Comparison of ENCODE assay signal across 8 cellular contexts in the genomic region with DNA sequence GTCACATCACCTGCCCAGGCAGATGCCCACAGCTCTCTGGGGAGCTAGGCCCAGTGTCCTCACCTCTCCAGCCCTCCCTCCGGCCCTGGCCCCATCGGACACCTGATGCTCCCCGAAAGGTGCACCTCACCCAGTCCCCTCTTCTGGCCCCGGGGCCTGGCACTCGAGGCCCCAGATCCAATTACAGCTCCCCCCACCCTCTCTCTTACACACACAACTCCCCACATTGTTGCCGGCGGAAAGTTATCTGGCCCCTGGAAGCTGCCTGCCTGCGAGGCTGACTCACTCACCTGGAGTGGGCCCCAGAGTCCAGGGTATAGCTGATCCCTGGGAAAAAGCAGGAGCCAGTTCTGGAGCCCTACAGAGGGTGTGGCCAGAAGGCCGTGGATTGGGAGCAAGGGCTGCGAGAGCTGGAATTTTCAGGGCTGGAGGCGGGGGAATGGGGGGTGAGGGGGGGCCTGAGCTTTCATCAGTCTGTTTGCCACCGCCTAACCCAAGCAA. TPM values are rescaled to one million over a fixed set of nuclear protein-coding genes. Genes with fewer than 3 reads are reported as not detected.
DNase-seq lines count a peak whose midpoint lies in the region; TF ChIP-seq lines count a peak whose summit lies in the region.
"Had no signal": no experiment of that assay in that cellular context is flagged by ENCODE, and none has a peak within 500 bp of the region (broad histone marks: within the 10 kb centered on the region; RNA-seq: fewer than 3 reads in every experiment).

No MANE protein-coding gene starts in this region.

- no peak for TF ChIP-seq POLR2A in ovary (IDR thresholded peaks at IDR 0.05)

- peak; percentile 72 for DNase-seq in 8988T
- DNase-seq in M059J (ENCODE audit: low read depth), result peak; percentile 87
- DNase-seq in glomerular visceral epithelial cell (ENCODE audit: extremely low spot score), result peak; percentile 29
- no peak for DNase-seq in activated CD4-positive, alpha-beta T cell treated with anti-CD3 and anti-CD28 coated beads for 4 hours
- no peak for DNase-seq in stimulated activated CD4-positive, alpha-beta T cell treated with anti-CD3 and anti-CD28 coated beads, Interleukin-15, amount 100 ng/mL, for 24 hours
- DNase-seq in ovary, result no peak
- DNase-seq: left ventricle myocardium inferior, NCI-H2227 treated with DMSO at 0.1 percent for 48 hours had no signal

- TF ChIP-seq EP300 in ovary (IDR thresholded peaks at IDR 0.05), result no peak

- no peaks in the 10 kb centered on the region for H3K36me3 ChIP-seq in ovary

- H3K27ac ChIP-seq in ovary, result no peak overlapping the region

- intact Hi-C loops in ovary (cut with DNase I), result loop anchor here in 2 of 4 donors (5.0 to 10.0 kb wide), 4 partner anchors 62 to 1376 kb away; no protein-coding TSS in a partner anchor

- H3K4me1 ChIP-seq in ovary (ENCODE audit: insufficient read depth), result peaks cover 6% of the 10 kb centered on the region

- no peaks in the 10 kb centered on the region for H3K9me3 ChIP-seq in ovary
- H3K9me3 ChIP-seq: left ventricle myocardium inferior had no signal

- H3K4me3 ChIP-seq in ovary, result no peak overlapping the region

- 62 to 73% (median 64%) methylated on average over 12 of the region's 12 CpGs for WGBS in ovary, 3 donors

- no peak for TF ChIP-seq CTCF in ovary (IDR thresholded peaks at IDR 0.05)

- no peaks in the 10 kb centered on the region for H3K27me3 ChIP-seq in ovary

RNA-seq across cellular contexts. Expression of gene FBXO2, which starts 1.1 kb away (rescaled TPM):
- total RNA-seq in M059J (2014; rRNA removed; shearing (Covaris generic)), result 2.7 and 7.5 TPM in 2 replicates
- total RNA-seq in ovary, result 10 to 100 TPM in 1 of 7 donors, 1 to 10 TPM in 6; 1.3 to 17.6 (median 3.1) TPM
- polyA plus RNA-seq in ovary, result 1 to 10 TPM in 1 of 2 donors, under 1 TPM in 1; 0.50 to 1.5 TPM

RNA-seq across cellular contexts. Expression of gene FBXO44, which starts 1.5 kb away (rescaled TPM):
- 7.5 and 13.3 TPM in 2 replicates for total RNA-seq in M059J (2014; rRNA removed; shearing (Covaris generic))
- 10 to 100 TPM; 15.0 to 20.8 (median 17.5) TPM for total RNA-seq in ovary
- 10 to 100 TPM in 1 of 2 donors, 1 to 10 TPM in 1; 4.2 to 20.8 TPM for polyA plus RNA-seq in ovary

RNA-seq across cellular contexts. Expression of gene FBXO6, which starts 10.8 kb away (rescaled TPM):
- 11.0 and 12.2 TPM in 2 replicates for total RNA-seq in M059J (2014; rRNA removed; shearing (Covaris generic))
- 10 to 100 TPM in 1 of 7 donors, 1 to 10 TPM in 6; 5.2 to 11.8 (median 6.3) TPM for total RNA-seq in ovary
- 1 to 10 TPM; 3.0 to 7.3 TPM for polyA plus RNA-seq in ovary

RNA-seq across cellular contexts. Expression of gene MAD2L2, which starts 27.8 kb away (rescaled TPM):
- 129 and 141 TPM in 2 replicates for total RNA-seq in M059J (2014; rRNA removed; shearing (Covaris generic))
- 10 to 100 TPM; 21.1 to 35.9 (median 27.8) TPM for total RNA-seq in ovary
- 10 to 100 TPM; 13.0 to 34.6 TPM for polyA plus RNA-seq in ovary

RNA-seq across cellular contexts. Expression of gene DRAXIN, which starts 38.4 kb away (rescaled TPM):
- total RNA-seq in M059J (2014; rRNA removed; shearing (Covaris generic)), result 0.12 and 0.25 TPM in 2 replicates
- total RNA-seq in ovary, result under 1 TPM in 5 of 7 donors, not detected in 2; under 0.01 to 0.33 (median 0.05) TPM
- under 1 TPM; 0.01 to 0.12 TPM for polyA plus RNA-seq in ovary

Comparison
In these comparisons a context has a peak if more than half of its experiments do, and no peak if none do; other contexts are left out.
1. DNase-seq: peak in 8988T (single experiment), M059J (single experiment) and glomerular visceral epithelial cell (single experiment); none in activated CD4-positive, alpha-beta T cell treated with anti-CD3 and anti-CD28 coated beads for 4 hours (0 of 2), stimulated activated CD4-positive, alpha-beta T cell treated with anti-CD3 and anti-CD28 coated beads, Interleukin-15, amount 100 ng/mL, for 24 hours (single experiment) and ovary (0 of 5).